In genomic region chr19:13082192-13083007, GRCh38 we compare ENCODE assay signal across 8 cellular contexts. TPM values are rescaled to one million over a fixed set of nuclear protein-coding genes. Genes with fewer than 3 reads are reported as not detected.
DNase-seq lines count a peak whose midpoint lies in the region; ATAC-seq and TF ChIP-seq lines count a peak whose summit lies in the region.

No MANE protein-coding gene starts in this region.

- H3K9me2 ChIP-seq in GM23248 (ENCODE audit: insufficient read depth): no peaks in the 10 kb centered on the region
- H3K9me2 ChIP-seq in PC-3 (replicated peaks; ENCODE audit: low read length): no peaks in the 10 kb centered on the region

- in situ Hi-C loops in GM23248 (cut with MboI) (no loop called here), G401 (cut with HindIII; ENCODE audit: low sequenced_read_pairs) (no loop called here)

- ATAC-seq in PC-3 (peak; percentile 36), foreskin keratinocyte (no peak), GM21786 (IDR thresholded peaks at IDR 0.05; ENCODE audit: unreplicated experiment) (no peak), HG03175 (IDR thresholded peaks at IDR 0.05; ENCODE audit: unreplicated experiment) (no peak)

- no peak overlapping the region for H3K27ac ChIP-seq in GM23248
- H3K27ac ChIP-seq in PC-3 (ENCODE audit: low read length): no peak overlapping the region
- no peak overlapping the region for H3K27ac ChIP-seq in foreskin keratinocyte
- H3K27ac ChIP-seq in smooth muscle cell (ENCODE audit: low read depth): no peak overlapping the region

- DNase-seq in GM23248 (peak; percentile 63), PC-3 (peak; percentile 39), foreskin keratinocyte (peak in 1 of 2 donors; percentile 6), smooth muscle cell (lab: John Stamatoyannopoulos, UW; ENCODE audit: unreplicated experiment) (no peak), activated gamma-delta T cell (lab: John Stamatoyannopoulos, UW) (no peak), G401 (ENCODE audit: low spot score) (no peak)

- no peaks in the 10 kb centered on the region for H4K20me1 ChIP-seq in GM23248 (ENCODE audit: insufficient read depth)
- no peaks in the 10 kb centered on the region for H4K20me1 ChIP-seq in PC-3 (ENCODE audit: low read length)
- H4K20me1 ChIP-seq in smooth muscle cell (ENCODE audit: low read depth): no peaks in the 10 kb centered on the region

- H3F3A ChIP-seq in GM23248 (ENCODE audit: insufficient read depth) (peaks cover 13% of the 10 kb centered on the region; the same call in 1 of the 2 replicates), PC-3 (ENCODE audit: low read length, unreplicated experiment) (no peaks in the 10 kb centered on the region), smooth muscle cell (ENCODE audit: low read depth) (no peaks in the 10 kb centered on the region)

- H3K27me3 ChIP-seq in GM23248 (replicated peaks; ENCODE audit: insufficient read depth) (no peaks in the 10 kb centered on the region), PC-3 (ENCODE audit: low read length) (no peaks in the 10 kb centered on the region), foreskin keratinocyte (no peaks in the 10 kb centered on the region), smooth muscle cell (ENCODE audit: low read depth) (no peaks in the 10 kb centered on the region)

- no TSS peak for BruUV-seq in PC-3 (replicated peaks; lab: Mats Ljungman, UMichigan)

- H3K79me2 ChIP-seq in GM23248 (ENCODE audit: insufficient read depth): peaks cover 77% of the 10 kb centered on the region
- H3K79me2 ChIP-seq in PC-3 (ENCODE audit: low read length): no peaks in the 10 kb centered on the region
- no peaks in the 10 kb centered on the region for H3K79me2 ChIP-seq in smooth muscle cell (ENCODE audit: low read depth)

- POLR2A ChIA-PET in PC-3 (lab: Charles Lee; ENCODE audit: unreplicated experiment): no interaction called here

- CTCF ChIA-PET in PC-3 (lab: Charles Lee): interaction anchor here (0.5 kb wide), 1 partner anchor 196 kb away, joined by 3 read pairs; no protein-coding TSS in a partner anchor

- H3K9ac ChIP-seq in GM23248 (0 out of 2 replicates have a peak overlapping the region, but pooled peaks have one; percentile 27), PC-3 (ENCODE audit: low read length) (no peak overlapping the region), smooth muscle cell (ENCODE audit: low read depth) (no peak overlapping the region)

- H3K9me3 ChIP-seq in GM23248 (ENCODE audit: low read depth) (no peaks in the 10 kb centered on the region), PC-3 (ENCODE audit: low read length) (no peaks in the 10 kb centered on the region), smooth muscle cell (replicated peaks; ENCODE audit: low read depth) (no peaks in the 10 kb centered on the region)

- intact Hi-C loops in PC-3 (cut with micrococcal nuclease): no loop called here

- H3K36me3 ChIP-seq in GM23248 (ENCODE audit: low read depth): peaks cover 38% of the 10 kb centered on the region
- H3K36me3 ChIP-seq in PC-3 (ENCODE audit: low read depth, low read length): peaks cover 25% of the 10 kb centered on the region; the same call in 1 of the 2 replicates
- H3K36me3 ChIP-seq in smooth muscle cell (ENCODE audit: low read depth): no peaks in the 10 kb centered on the region

- H3K4me2 ChIP-seq in GM23248 (ENCODE audit: unreplicated experiment) (no peak overlapping the region), PC-3 (ENCODE audit: low read length) (no peak overlapping the region), smooth muscle cell (no peak overlapping the region)

- TF ChIP-seq CTCF in PC-3 (conservative IDR thresholded peaks at IDR 0.05; ENCODE audit: low read depth, low read length): peak; percentile 50
- peak; percentile 44 for TF ChIP-seq CTCF in foreskin keratinocyte (conservative IDR thresholded peaks at IDR 0.05)
- TF ChIP-seq CTCF in smooth muscle cell (IDR thresholded peaks at IDR 0.05; ENCODE audit: borderline replicate concordance, insufficient read depth, poor library complexity, severe bottlenecking): peak; percentile 27

- H3K4me3 ChIP-seq in GM23248 (no peak overlapping the region), PC-3 (ENCODE audit: low read length) (no peak overlapping the region), smooth muscle cell (no peak overlapping the region)

- peaks cover 12% of the 10 kb centered on the region for H3K4me1 ChIP-seq in GM23248 (ENCODE audit: insufficient read depth)
- peaks cover 6% of the 10 kb centered on the region for H3K4me1 ChIP-seq in PC-3 (ENCODE audit: insufficient read depth, low read length)
- H3K4me1 ChIP-seq in foreskin keratinocyte: no peaks in the 10 kb centered on the region
- H3K4me1 ChIP-seq in smooth muscle cell (ENCODE audit: low read depth): peaks cover 2% of the 10 kb centered on the region

- H2AFZ ChIP-seq in GM23248 (no peak overlapping the region), PC-3 (ENCODE audit: low read length) (no peak overlapping the region), smooth muscle cell (ENCODE audit: low read depth) (no peak overlapping the region)

- WGBS in GM23248 (ENCODE audit: low coverage in 1 of 2, low lambda C conversion rate in 2 of 2, missing lambda C conversion rate in 2 of 2), 2 experiments: 50 to 58% methylated on average over 14 of the region's 14 CpGs
- 36% methylated on average over 14 of the region's 14 CpGs for WGBS in smooth muscle cell (ENCODE audit: low lambda C conversion rate)

RNA-seq across cellular contexts. Expression of gene LYL1, which starts 20.3 kb away (rescaled TPM):
- not detected in 2 replicates for total RNA-seq in GM23248 (2014; rRNA removed; shearing (Covaris generic))
- polyA plus RNA-seq in GM23248 (2016; fragmentation: Nextera tagmentation; extraction: Ambion mirVana) (0.18 TPM in 1 of 2 replicates, not detected in the other), foreskin keratinocyte (1.6 and 2.7 TPM in 2 replicates), smooth muscle cell (2.1 and 3.2 TPM in 2 replicates)
- total RNA-seq in PC-3 (2014; rRNA removed) (3.3 and 12.0 TPM in 2 replicates), foreskin keratinocyte (1.9 and 2.1 TPM in 2 replicates), smooth muscle cell (2.2 and 2.8 TPM in 2 replicates)
- total RNA-seq in G401 (2014; rRNA removed; shearing (Covaris generic)): not detected in 2 replicates

RNA-seq across cellular contexts. Expression of gene TRMT1, which starts 34.1 kb away (rescaled TPM):
- total RNA-seq in GM23248 (2014; rRNA removed; shearing (Covaris generic)): 30.4 and 33.0 TPM in 2 replicates
- polyA plus RNA-seq in GM23248 (2016; fragmentation: Nextera tagmentation; extraction: Ambion mirVana) (27.0 and 31.8 TPM in 2 replicates), foreskin keratinocyte (43.4 and 44.8 TPM in 2 replicates), smooth muscle cell (37.4 and 44.3 TPM in 2 replicates)
- total RNA-seq in PC-3 (2014; rRNA removed) (91.8 and 117 TPM in 2 replicates), foreskin keratinocyte (35.7 and 37.7 TPM in 2 replicates), smooth muscle cell (19.1 and 21.9 TPM in 2 replicates)
- total RNA-seq in G401 (2014; rRNA removed; shearing (Covaris generic)): 86.8 and 87.0 TPM in 2 replicates

RNA-seq across cellular contexts. Expression of gene NACC1, which starts 35.7 kb away (rescaled TPM):
- total RNA-seq in GM23248 (2014; rRNA removed; shearing (Covaris generic)): 104 and 105 TPM in 2 replicates
- polyA plus RNA-seq in GM23248 (2016; fragmentation: Nextera tagmentation; extraction: Ambion mirVana) (1.4 and 2.6 TPM in 2 replicates), foreskin keratinocyte (32.9 and 36.7 TPM in 2 replicates), smooth muscle cell (9.9 and 12.8 TPM in 2 replicates)
- total RNA-seq in PC-3 (2014; rRNA removed) (266 and 337 TPM in 2 replicates), foreskin keratinocyte (71.7 and 72.6 TPM in 2 replicates), smooth muscle cell (34.1 and 44.6 TPM in 2 replicates)
- total RNA-seq in G401 (2014; rRNA removed; shearing (Covaris generic)): 53.4 and 60.5 TPM in 2 replicates

Comparison
In these comparisons a context has a peak if more than half of its experiments do, and no peak if none do; other contexts are left out.
1. DNase-seq: peak in GM23248 (single experiment) and PC-3 (single experiment); none in smooth muscle cell (single experiment), activated gamma-delta T cell (single experiment) and G401 (single experiment).
2. Peak in every context shown above with its lines, with median percentiles within 50 percentile points of each other: CTCF ChIP-seq.